Comparison of ENCODE assay signal across 19 cellular contexts in the genomic region with DNA sequence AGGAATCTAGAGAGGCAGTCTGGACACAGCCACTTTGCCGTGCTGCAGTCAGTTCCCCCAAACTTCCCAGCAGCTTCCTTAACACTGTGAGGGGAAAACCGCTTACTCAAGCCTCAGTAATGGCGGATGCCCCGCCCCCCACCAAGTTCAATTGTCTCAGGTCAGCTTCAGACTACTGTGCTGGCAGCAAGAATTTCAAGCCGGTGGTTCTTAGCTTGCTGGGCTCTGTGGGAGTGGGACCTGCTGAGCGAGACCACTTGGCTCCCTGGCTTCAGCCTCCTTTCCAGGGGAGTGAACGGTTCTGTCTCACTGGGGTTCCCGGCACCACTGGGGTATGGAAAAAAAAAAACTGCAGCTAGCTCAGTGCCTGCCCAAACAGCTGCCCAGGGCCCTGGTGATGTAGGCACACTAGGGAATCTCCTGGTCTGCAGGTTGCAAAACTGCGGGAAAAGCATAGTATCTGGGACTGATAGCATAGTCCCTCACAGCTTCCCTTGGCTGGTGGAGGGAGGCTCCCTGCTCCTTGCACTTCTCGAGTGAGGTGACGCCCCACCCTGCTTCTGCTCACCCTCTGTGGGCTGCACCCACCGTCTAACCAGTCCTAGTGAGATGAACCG. TPM values are rescaled to one million over a fixed set of nuclear protein-coding genes. Genes with fewer than 3 reads are reported as not detected.
A peak's percentile ranks its signal among the peaks of the same experiment; 100 is the strongest.
DNase-seq lines count a peak whose midpoint lies in the region; TF ChIP-seq lines count a peak whose summit lies in the region.
"Had no signal": no experiment of that assay in that cellular context is flagged by ENCODE, and none has a peak within 500 bp of the region (broad histone marks: within the 10 kb centered on the region; RNA-seq: fewer than 3 reads in every experiment).

No MANE protein-coding gene starts in this region.

- in situ Hi-C loops in HAP-1 (cut with MboI; ENCODE audit: low sequenced_read_pairs): no loop called here

- H3K9me3 ChIP-seq in HUES64 (ENCODE audit: insufficient read depth, low read depth, low read length) (no peaks in the 10 kb centered on the region), endodermal cell (ENCODE audit: control insufficient read depth, low read length) (no peaks in the 10 kb centered on the region), HAP-1 (no peaks in the 10 kb centered on the region)
- H3K9me3 ChIP-seq: esophagus squamous epithelium had no signal

- WGBS in HUES64: 58% methylated on average over 13 of the region's 13 CpGs
- 65 to 71% methylated on average over 10 to 13 of the region's 13 CpGs for WGBS in endodermal cell (ENCODE audit: insufficient coverage in 1 of 2, insufficient read length in 1 of 2), 2 experiments

- no peak for TF ChIP-seq CTCF in endodermal cell (conservative IDR thresholded peaks at IDR 0.05)

- H3K36me3 Mint-ChIP-seq in endodermal cell (ENCODE audit: low read depth): no peaks in the 10 kb centered on the region
- H3K36me3 Mint-ChIP-seq: activated naive CD4-positive, alpha-beta T cell treated with anti-CD3 and anti-CD28 coated beads, Interleukin-2, amount 50 U/mL, for 24 hours; brain; stimulated activated memory B cell treated with anti-CD40 and anti-IgM and Interleukin-4, amounts not matched to agents 10 μg/mL and 1 μg/mL and 100 μg/mL, for 72 hours had no signal

- peak; percentile 47 for DNase-seq in NCI-H345 (lab: John Stamatoyannopoulos, UW)
- no peak for DNase-seq in NCI-H345 treated with DMSO at 0.1 percent for 48 hours (lab: John Stamatoyannopoulos, UW; ENCODE audit: unreplicated experiment)
- DNase-seq in endodermal cell: peak; percentile 88
- DNase-seq in renal cortical epithelial cell (ENCODE audit: low read depth): peak; percentile 29
- DNase-seq in HAP-1 (ENCODE audit: low spot score in 2 of 2): no peak
- DNase-seq in NCI-H526 treated with DMSO at 0.1 percent for 48 hours (lab: John Stamatoyannopoulos, UW): no peak
- no peak for DNase-seq in HuH-7 (ENCODE audit: low spot score)
- DNase-seq: activated CD4-positive, alpha-beta T cell treated with anti-CD3 and anti-CD28 coated beads for 4 hours; activated T-cell treated with anti-CD3 and anti-CD28 coated beads for 4 hours; esophagus squamous epithelium; head of caudate nucleus; NCI-H187 treated with DMSO at 0.1 percent for 48 hours had no signal

- H3K4me1 Mint-ChIP-seq in endodermal cell: peaks cover 7% of the 10 kb centered on the region
- H3K4me1 Mint-ChIP-seq: activated naive CD4-positive, alpha-beta T cell treated with anti-CD3 and anti-CD28 coated beads, Interleukin-2, amount 50 U/mL, for 24 hours; brain; stimulated activated memory B cell treated with anti-CD40 and anti-IgM and Interleukin-4, amounts not matched to agents 10 μg/mL and 1 μg/mL and 100 μg/mL, for 72 hours had no signal

- H3K27ac Mint-ChIP-seq in endodermal cell: peak overlapping the region; percentile 87
- H3K27ac Mint-ChIP-seq: activated naive CD4-positive, alpha-beta T cell treated with anti-CD3 and anti-CD28 coated beads, Interleukin-2, amount 50 U/mL, for 24 hours; brain; stimulated activated memory B cell treated with anti-CD40 and anti-IgM and Interleukin-4, amounts not matched to agents 10 μg/mL and 1 μg/mL and 100 μg/mL, for 72 hours had no signal

- H3K27me3 ChIP-seq in HUES64 (ENCODE audit: insufficient read depth, low read length): no peaks in the 10 kb centered on the region
- no peaks in the 10 kb centered on the region for H3K27me3 ChIP-seq in endodermal cell (ENCODE audit: control insufficient read depth, insufficient read depth, low read length, poor library complexity, severe bottlenecking)
- H3K27me3 ChIP-seq in HAP-1 (ENCODE audit: low read depth): no peaks in the 10 kb centered on the region

- H3K4me1 ChIP-seq in HUES64 (ENCODE audit: insufficient read depth, low read length) (0 out of 2 replicates have a peak, but pooled peaks cover 4% of the 10 kb centered on the region), endodermal cell (ENCODE audit: control insufficient read depth, insufficient read depth, low read length) (no peaks in the 10 kb centered on the region), HAP-1 (no peaks in the 10 kb centered on the region)
- H3K4me1 ChIP-seq: esophagus squamous epithelium had no signal

- 0 out of 2 replicates have a peak overlapping the region, but pooled peaks have one; percentile 14 for H3K4me3 ChIP-seq in HUES64 (ENCODE audit: low read length)
- no peak overlapping the region for H3K4me3 ChIP-seq in endodermal cell (ENCODE audit: low read length)
- H3K4me3 ChIP-seq in HAP-1: no peak overlapping the region

- peak overlapping the region; percentile 26; the same call in 1 of the 2 replicates for H3K9ac ChIP-seq in HUES64 (ENCODE audit: low read depth, low read length)
- H3K9ac ChIP-seq in endodermal cell (ENCODE audit: extremely low read depth, low read length, poor library complexity, severe bottlenecking): no peak overlapping the region
- H3K9ac ChIP-seq: KMS-11 had no signal

- H3K27me3 Mint-ChIP-seq in endodermal cell (ENCODE audit: insufficient read depth): peaks cover 15% of the 10 kb centered on the region

- H3K27ac ChIP-seq in HUES64 (ENCODE audit: low read depth, low read length): peak overlapping the region; percentile 25; the same call in 1 of the 2 replicates
- no peak overlapping the region for H3K27ac ChIP-seq in endodermal cell (ENCODE audit: low read depth, low read length)
- H3K27ac ChIP-seq: esophagus squamous epithelium, KMS-11, skin epidermis had no signal

- H3K9me3 Mint-ChIP-seq in endodermal cell: no peaks in the 10 kb centered on the region
- H3K9me3 Mint-ChIP-seq: activated naive CD4-positive, alpha-beta T cell treated with anti-CD3 and anti-CD28 coated beads, Interleukin-2, amount 50 U/mL, for 24 hours had no signal

- H3K4me3 Mint-ChIP-seq in endodermal cell: peak overlapping the region; percentile 58
- H3K4me3 Mint-ChIP-seq: activated naive CD4-positive, alpha-beta T cell treated with anti-CD3 and anti-CD28 coated beads, Interleukin-2, amount 50 U/mL, for 24 hours; brain; stimulated activated memory B cell treated with anti-CD40 and anti-IgM and Interleukin-4, amounts not matched to agents 10 μg/mL and 1 μg/mL and 100 μg/mL, for 72 hours had no signal

- H3K36me3 ChIP-seq in HUES64 (ENCODE audit: insufficient read depth, low read length): no peaks in the 10 kb centered on the region
- H3K36me3 ChIP-seq in endodermal cell (ENCODE audit: control insufficient read depth, insufficient read depth, low read length): no peaks in the 10 kb centered on the region
- H3K36me3 ChIP-seq in HAP-1 (replicated peaks): no peaks in the 10 kb centered on the region
- H3K36me3 ChIP-seq: esophagus squamous epithelium had no signal

RNA-seq across cellular contexts. Expression of gene HFM1, which starts 23.7 kb away (rescaled TPM):
- 2.1 TPM for polyA plus RNA-seq in HUES64 (2013, experiment 1 of 2)
- polyA plus RNA-seq in HUES64 (2013, experiment 2 of 2): 3.2 TPM
- 1 to 10 TPM; 4.6 to 5.9 TPM for total RNA-seq in endodermal cell
- 10.0 TPM for polyA plus RNA-seq in endodermal cell (2013, experiment 1 of 2)
- 10.8 TPM for polyA plus RNA-seq in endodermal cell (2013, experiment 2 of 2)
- 0.35 and 0.65 TPM in 2 replicates for total RNA-seq in renal cortical epithelial cell
- total RNA-seq: T-helper 2 cell treated with Interferon-gamma antibody and Interleukin-4, amounts not matched to agents 100 ng/mL and 5 ng/mL, for 36 hours had no signal

Comparison
In these comparisons a context has a peak if more than half of its experiments do, and no peak if none do; other contexts are left out.
1. DNase-seq: peak in NCI-H345 (single experiment), endodermal cell (single experiment) and renal cortical epithelial cell (single experiment); none in NCI-H345 treated with DMSO at 0.1 percent for 48 hours (single experiment), HAP-1 (0 of 2), NCI-H526 treated with DMSO at 0.1 percent for 48 hours (single experiment) and HuH-7 (single experiment).